Comparison of ENCODE assay signal across 33 cellular contexts in genomic region chr4:26024079-26024478, GRCh38.
"Had no signal": no experiment of that assay in that cellular context is flagged by ENCODE, and none has a peak within 500 bp of the region (broad histone marks: within the 10 kb centered on the region; RNA-seq: fewer than 3 reads in every experiment).

No MANE protein-coding gene starts in this region.

- H3K4me3 ChIP-seq: cardiac muscle cell, Peyer's patch had no signal

- ATAC-seq: activated CD8-positive, alpha-beta T cell treated with anti-CD3 and anti-CD28 coated beads, Interleukin-2, amount 10 ng/mL, durations not matched to agents 7 days and 5 days; activated naive CD8-positive, alpha-beta T cell treated with anti-CD3 and anti-CD28 coated beads, Interleukin-2, amount 50 U/mL, for 24 hours; PC-3; Right ventricle myocardium inferior; SK-N-SH treated with all-trans-retinoic acid at 6 μM for 48 hours; T-cell had no signal

- H3K9me3 ChIP-seq: Peyer's patch had no signal

- H3K27ac Mint-ChIP-seq: activated CD4-positive, alpha-beta T cell treated with anti-CD3 and anti-CD28 coated beads, Interleukin-2, amount 10 ng/mL, durations not matched to agents 24 days and 14 days; activated CD8-positive, alpha-beta T cell treated with anti-CD3 and anti-CD28 coated beads, Interleukin-2, amount 10 ng/mL, durations not matched to agents 7 days and 5 days; activated naive CD4-positive, alpha-beta T cell treated with anti-CD3 and anti-CD28 coated beads, Interleukin-2, amount 10 ng/mL, durations not matched to agents 7 days and 5 days; activated naive CD8-positive, alpha-beta T cell; activated naive CD8-positive, alpha-beta T cell treated with anti-CD3 and anti-CD28 coated beads, Interleukin-2, amount 50 U/mL, for 24 hours; T-cell had no signal

- H3K27ac ChIP-seq: cardiac muscle cell, Peyer's patch, RWPE1, WERI-Rb-1 had no signal

- DNase-seq: activated CD4-positive, alpha-beta T cell treated with anti-CD3 and anti-CD28 coated beads, Interleukin-2, amount 10 ng/mL, durations not matched to agents 24 days and 14 days; activated CD4-positive, alpha-beta T cell treated with anti-CD3 and anti-CD28 coated beads, Interleukin-2, amount 50 U/mL, for 48 hours; activated CD4-positive, CD25-positive, alpha-beta regulatory T cell; activated CD8-positive, alpha-beta memory T cell treated with anti-CD3 and anti-CD28 coated beads, Interleukin-2, amount 50 U/mL, for 4 hours; activated CD8-positive, alpha-beta T cell treated with anti-CD3 and anti-CD28 coated beads, Interleukin-2, amount 10 ng/mL, durations not matched to agents 7 days and 5 days; activated effector memory CD4-positive, alpha-beta T cell treated with Interleukin-2 at 50 U/mL for 16 hours; activated naive CD4-positive, alpha-beta T cell treated with anti-CD3 and anti-CD28 coated beads, Interleukin-2, amount 10 ng/mL, durations not matched to agents 7 days and 5 days; activated naive CD8-positive, alpha-beta T cell treated with anti-CD3 and anti-CD28 coated beads, Interleukin-2, amount 50 U/mL, for 24 hours; activated T-cell treated with anti-CD3 and anti-CD28 coated beads, Interleukin-2, amount 50 U/mL, for 48 hours; amniotic stem cell; aorta; Karpas-422; KBM-7; NCI-H1105; NCI-H1417 treated with DMSO at 0.1 percent for 48 hours; NCI-H1930; NCI-H510A; NCI-H526; NCI-H748 treated with DMSO at 0.1 percent for 48 hours; NK-92 treated with Interleukin-12 subunit alpha and Interleukin-12 subunit beta, amount 100 ng/mL, for 24 hours; PC-3; Peyer's patch; SIG-M5; T-cell; T-helper 2 cell; T-helper 9 cell; WERI-Rb-1 had no signal

- H3K9me3 Mint-ChIP-seq: activated naive CD4-positive, alpha-beta T cell treated with anti-CD3 and anti-CD28 coated beads, Interleukin-2, amount 10 ng/mL, durations not matched to agents 7 days and 5 days; activated naive CD8-positive, alpha-beta T cell treated with anti-CD3 and anti-CD28 coated beads, Interleukin-2, amount 50 U/mL, for 24 hours; central memory CD8-positive, alpha-beta T cell; T-cell had no signal

- H3K36me3 ChIP-seq: cardiac muscle cell, Peyer's patch, WERI-Rb-1 had no signal

- H3K4me3 Mint-ChIP-seq: activated CD4-positive, alpha-beta T cell treated with anti-CD3 and anti-CD28 coated beads, Interleukin-2, amount 10 ng/mL, durations not matched to agents 24 days and 14 days; activated CD8-positive, alpha-beta T cell treated with anti-CD3 and anti-CD28 coated beads, Interleukin-2, amount 10 ng/mL, durations not matched to agents 7 days and 5 days; activated naive CD4-positive, alpha-beta T cell treated with anti-CD3 and anti-CD28 coated beads, Interleukin-2, amount 10 ng/mL, durations not matched to agents 7 days and 5 days; activated naive CD8-positive, alpha-beta T cell; activated naive CD8-positive, alpha-beta T cell treated with anti-CD3 and anti-CD28 coated beads, Interleukin-2, amount 50 U/mL, for 24 hours; central memory CD8-positive, alpha-beta T cell; T-cell had no signal

- H3K36me3 Mint-ChIP-seq: activated naive CD4-positive, alpha-beta T cell treated with anti-CD3 and anti-CD28 coated beads, Interleukin-2, amount 10 ng/mL, durations not matched to agents 7 days and 5 days; activated naive CD8-positive, alpha-beta T cell; T-cell had no signal

- H3K27me3 ChIP-seq: Peyer's patch had no signal
